2 cellular contexts compared by ENCODE assay signal in genomic region chr11:65526744-65527143, GRCh38.
TF ChIP-seq lines count a peak whose summit lies in the region.

No MANE protein-coding gene starts in this region.

TF ChIP-seq in GM23338, 12 proteins besides CTCF, POLR2A, EP300 and RAD21:
- TF ChIP-seq REST (IDR thresholded peaks at IDR 0.05; ENCODE audit: unreplicated experiment), result no peak
- TF ChIP-seq ZNF462 (CRISPR knock-in tag; IDR thresholded peaks at IDR 0.05), result no peak
- no peak for TF ChIP-seq JUNB (IDR thresholded peaks at IDR 0.05; ENCODE audit: unreplicated experiment)
- no peak for TF ChIP-seq POLR2AphosphoS5 (IDR thresholded peaks at IDR 0.05; ENCODE audit: low read depth)
- no peak for TF ChIP-seq ETS1 (IDR thresholded peaks at IDR 0.05)
- TF ChIP-seq EZH2 (IDR thresholded peaks at IDR 0.05; ENCODE audit: low read depth, unreplicated experiment), result no peak
- TF ChIP-seq CREB1 (CRISPR knock-in tag; IDR thresholded peaks at IDR 0.05; ENCODE audit: low read depth), result no peak
- TF ChIP-seq STAT1 (IDR thresholded peaks at IDR 0.05; ENCODE audit: unreplicated experiment), result no peak

TF ChIP-seq in K562, 482 proteins besides CTCF, POLR2A, EP300 and RAD21:
- TF ChIP-seq ZNF639 (CRISPR knock-in tag; conservative IDR thresholded peaks at IDR 0.05 in 1 of 2, IDR thresholded peaks at IDR 0.05 in 1 of 2) (no peak), RBFOX2 (IDR thresholded peaks at IDR 0.05; ENCODE audit: low read depth, low read length) (0 out of 2 replicates have a peak, but pooled peaks have one; percentile 2), ZMIZ1 (IDR thresholded peaks at IDR 0.05; ENCODE audit: low read depth in 2 of 2, low read length in 2 of 2) (no peak)
TF ChIP-seq in K562: peak in this region for 1.
